1 cellular context compared by ENCODE assay signal in genomic region chr21:38243732-38244406, GRCh38.
TF ChIP-seq lines count a peak whose summit lies in the region.

No MANE protein-coding gene starts in this region.

TF ChIP-seq in GM12878, 131 proteins besides CTCF, POLR2A, EP300 and RAD21:
- TF ChIP-seq ZBTB40 (IDR thresholded peaks at IDR 0.05; ENCODE audit: borderline replicate concordance) (peak; percentile 92), SRF (IDR thresholded peaks at IDR 0.05; ENCODE audit: low read depth in 2 of 2, low read length in 2 of 2) (no peak), TARDBP (IDR thresholded peaks at IDR 0.05; ENCODE audit: borderline replicate concordance) (no peak), RUNX3 (IDR thresholded peaks at IDR 0.05; ENCODE audit: low read length) (peak; percentile 75), PML (IDR thresholded peaks at IDR 0.05; ENCODE audit: low read length) (no peak), TCF3 (IDR thresholded peaks at IDR 0.05; ENCODE audit: borderline replicate concordance, insufficient read depth, low read depth, low read length) (no peak), ATF7 (IDR thresholded peaks at IDR 0.05; ENCODE audit: low read depth) (peak; percentile 59; the same call in 1 of the 2 replicates), WRNIP1 (IDR thresholded peaks at IDR 0.05; ENCODE audit: borderline replicate concordance, low read depth, low read length) (no peak), RAD51 (IDR thresholded peaks at IDR 0.05) (no peak), SP1 (IDR thresholded peaks at IDR 0.05; ENCODE audit: low read depth, low read length) (no peak), HCFC1 (IDR thresholded peaks at IDR 0.05; ENCODE audit: low read length) (no peak; the same call in 1 of the 2 replicates), MTA2 (IDR thresholded peaks at IDR 0.05; ENCODE audit: low read depth) (peak; percentile 11; the same call in 1 of the 2 replicates), MEF2B (IDR thresholded peaks at IDR 0.05; ENCODE audit: partially characterized antibody, poor library complexity, severe bottlenecking) (peak; percentile 22), ZNF592 (IDR thresholded peaks at IDR 0.05) (no peak), NR2C2 (IDR thresholded peaks at IDR 0.05; ENCODE audit: borderline replicate concordance, control insufficient read depth, insufficient read length, low read depth) (no peak), USF2 (IDR thresholded peaks at IDR 0.05; ENCODE audit: borderline replicate concordance, low read depth, low read length) (no peak), RBBP5 (conservative IDR thresholded peaks at IDR 0.05) (no peak), POLR2AphosphoS5 (IDR thresholded peaks at IDR 0.05; ENCODE audit: low read length) (no peak), NR2C1 (IDR thresholded peaks at IDR 0.05) (no peak), MTA3 (IDR thresholded peaks at IDR 0.05; ENCODE audit: borderline replicate concordance, low read length) (no peak), LARP7 (IDR thresholded peaks at IDR 0.05) (no peak)
- TF ChIP-seq, protein P1, sequence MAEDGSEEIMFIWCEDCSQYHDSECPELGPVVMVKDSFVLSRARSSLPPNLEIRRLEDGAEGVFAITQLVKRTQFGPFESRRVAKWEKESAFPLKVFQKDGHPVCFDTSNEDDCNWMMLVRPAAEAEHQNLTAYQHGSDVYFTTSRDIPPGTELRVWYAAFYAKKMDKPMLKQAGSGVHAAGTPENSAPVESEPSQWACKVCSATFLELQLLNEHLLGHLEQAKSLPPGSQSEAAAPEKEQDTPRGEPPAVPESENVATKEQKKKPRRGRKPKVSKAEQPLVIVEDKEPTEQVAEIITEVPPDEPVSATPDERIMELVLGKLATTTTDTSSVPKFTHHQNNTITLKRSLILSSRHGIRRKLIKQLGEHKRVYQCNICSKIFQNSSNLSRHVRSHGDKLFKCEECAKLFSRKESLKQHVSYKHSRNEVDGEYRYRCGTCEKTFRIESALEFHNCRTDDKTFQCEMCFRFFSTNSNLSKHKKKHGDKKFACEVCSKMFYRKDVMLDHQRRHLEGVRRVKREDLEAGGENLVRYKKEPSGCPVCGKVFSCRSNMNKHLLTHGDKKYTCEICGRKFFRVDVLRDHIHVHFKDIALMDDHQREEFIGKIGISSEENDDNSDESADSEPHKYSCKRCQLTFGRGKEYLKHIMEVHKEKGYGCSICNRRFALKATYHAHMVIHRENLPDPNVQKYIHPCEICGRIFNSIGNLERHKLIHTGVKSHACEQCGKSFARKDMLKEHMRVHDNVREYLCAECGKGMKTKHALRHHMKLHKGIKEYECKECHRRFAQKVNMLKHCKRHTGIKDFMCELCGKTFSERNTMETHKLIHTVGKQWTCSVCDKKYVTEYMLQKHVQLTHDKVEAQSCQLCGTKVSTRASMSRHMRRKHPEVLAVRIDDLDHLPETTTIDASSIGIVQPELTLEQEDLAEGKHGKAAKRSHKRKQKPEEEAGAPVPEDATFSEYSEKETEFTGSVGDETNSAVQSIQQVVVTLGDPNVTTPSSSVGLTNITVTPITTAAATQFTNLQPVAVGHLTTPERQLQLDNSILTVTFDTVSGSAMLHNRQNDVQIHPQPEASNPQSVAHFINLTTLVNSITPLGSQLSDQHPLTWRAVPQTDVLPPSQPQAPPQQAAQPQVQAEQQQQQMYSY (CRISPR knock-in tag; IDR thresholded peaks at IDR 0.05), result no peak
- TF ChIP-seq, protein P2, sequence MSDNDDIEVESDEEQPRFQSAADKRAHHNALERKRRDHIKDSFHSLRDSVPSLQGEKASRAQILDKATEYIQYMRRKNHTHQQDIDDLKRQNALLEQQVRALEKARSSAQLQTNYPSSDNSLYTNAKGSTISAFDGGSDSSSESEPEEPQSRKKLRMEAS (IDR thresholded peaks at IDR 0.05; ENCODE audit: low read depth, low read length), result no peak
- TF ChIP-seq, protein P3, sequence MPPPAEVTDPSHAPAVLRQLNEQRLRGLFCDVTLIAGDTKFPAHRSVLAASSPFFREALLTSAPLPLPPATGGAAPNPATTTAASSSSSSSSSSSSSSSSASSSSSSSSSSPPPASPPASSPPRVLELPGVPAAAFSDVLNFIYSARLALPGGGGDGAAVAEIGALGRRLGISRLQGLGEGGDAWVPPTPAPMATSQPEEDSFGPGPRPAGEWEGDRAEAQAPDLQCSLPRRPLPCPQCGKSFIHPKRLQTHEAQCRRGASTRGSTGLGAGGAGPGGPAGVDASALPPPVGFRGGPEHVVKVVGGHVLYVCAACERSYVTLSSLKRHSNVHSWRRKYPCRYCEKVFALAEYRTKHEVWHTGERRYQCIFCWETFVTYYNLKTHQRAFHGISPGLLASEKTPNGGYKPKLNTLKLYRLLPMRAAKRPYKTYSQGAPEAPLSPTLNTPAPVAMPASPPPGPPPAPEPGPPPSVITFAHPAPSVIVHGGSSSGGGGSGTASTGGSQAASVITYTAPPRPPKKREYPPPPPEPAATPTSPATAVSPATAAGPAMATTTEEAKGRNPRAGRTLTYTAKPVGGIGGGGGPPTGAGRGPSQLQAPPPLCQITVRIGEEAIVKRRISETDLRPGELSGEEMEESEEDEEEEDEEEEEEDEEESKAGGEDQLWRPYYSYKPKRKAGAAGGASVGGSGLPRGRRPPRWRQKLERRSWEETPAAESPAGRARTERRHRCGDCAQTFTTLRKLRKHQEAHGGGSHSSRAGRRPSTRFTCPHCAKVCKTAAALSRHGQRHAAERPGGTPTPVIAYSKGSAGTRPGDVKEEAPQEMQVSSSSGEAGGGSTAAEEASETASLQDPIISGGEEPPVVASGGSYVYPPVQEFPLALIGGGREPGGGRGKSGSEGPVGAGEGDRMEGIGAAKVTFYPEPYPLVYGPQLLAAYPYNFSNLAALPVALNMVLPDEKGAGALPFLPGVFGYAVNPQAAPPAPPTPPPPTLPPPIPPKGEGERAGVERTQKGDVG (CRISPR knock-in tag; IDR thresholded peaks at IDR 0.05), result no peak
- TF ChIP-seq, protein P4, sequence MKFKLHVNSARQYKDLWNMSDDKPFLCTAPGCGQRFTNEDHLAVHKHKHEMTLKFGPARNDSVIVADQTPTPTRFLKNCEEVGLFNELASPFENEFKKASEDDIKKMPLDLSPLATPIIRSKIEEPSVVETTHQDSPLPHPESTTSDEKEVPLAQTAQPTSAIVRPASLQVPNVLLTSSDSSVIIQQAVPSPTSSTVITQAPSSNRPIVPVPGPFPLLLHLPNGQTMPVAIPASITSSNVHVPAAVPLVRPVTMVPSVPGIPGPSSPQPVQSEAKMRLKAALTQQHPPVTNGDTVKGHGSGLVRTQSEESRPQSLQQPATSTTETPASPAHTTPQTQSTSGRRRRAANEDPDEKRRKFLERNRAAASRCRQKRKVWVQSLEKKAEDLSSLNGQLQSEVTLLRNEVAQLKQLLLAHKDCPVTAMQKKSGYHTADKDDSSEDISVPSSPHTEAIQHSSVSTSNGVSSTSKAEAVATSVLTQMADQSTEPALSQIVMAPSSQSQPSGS (IDR thresholded peaks at IDR 0.05; ENCODE audit: low read length), result no peak
